ENCODE assay signal across 14 cellular contexts in genomic region chr3:6282920-6283319, GRCh38.
DNase-seq lines count a peak whose midpoint lies in the region; ATAC-seq and TF ChIP-seq lines count a peak whose summit lies in the region.
"Had no signal": no experiment of that assay in that cellular context is flagged by ENCODE, and none has a peak within 500 bp of the region (broad histone marks: within the 10 kb centered on the region; RNA-seq: fewer than 3 reads in every experiment).

No MANE protein-coding gene starts in this region.

- no peaks in the 10 kb centered on the region for H3K79me2 ChIP-seq in Karpas-422 (ENCODE audit: low read length)

- peak overlapping the region in 7 of 11 experiments; percentile 32 to 60 (median 52); a peak in 11 of 22 replicates for H3K27ac ChIP-seq in BLaER1 treated with 17β-estradiol and CSF1 and Interleukin-3, amounts not matched to agents 10 nM and 100 nM
- no peak overlapping the region for H3K27ac ChIP-seq in Karpas-422 (ENCODE audit: low read length)
- H3K27ac ChIP-seq: SJCRH30 had no signal

- peak overlapping the region; percentile 3 for H3K27ac Mint-ChIP-seq in activated B cell treated with CpG ODN at 0.5 μM for 24 hours
- no peak overlapping the region for H3K27ac Mint-ChIP-seq in activated CD4-positive, alpha-beta T cell treated with anti-CD3 and anti-CD28 coated beads for 36 hours

- peaks cover 0 to 28% (median 12%) of the 10 kb centered on the region in 10 experiments; a peak in 14 of 20 replicates for H3K4me1 ChIP-seq in BLaER1 treated with 17β-estradiol and CSF1 and Interleukin-3, amounts not matched to agents 10 nM and 100 nM
- no peaks in the 10 kb centered on the region for H3K4me1 ChIP-seq in Karpas-422 (ENCODE audit: low read length)
- H3K4me1 ChIP-seq: BE2C, SJCRH30 had no signal

- no peaks in the 10 kb centered on the region for H3K36me3 ChIP-seq in BLaER1 treated with 17β-estradiol and CSF1 and Interleukin-3, amounts not matched to agents 10 nM and 100 nM
- H3K36me3 ChIP-seq in Karpas-422 (ENCODE audit: insufficient read depth, low read length) = no peaks in the 10 kb centered on the region
- H3K36me3 ChIP-seq: BE2C, SJCRH30 had no signal

- H3K9ac ChIP-seq in BLaER1 treated with 17β-estradiol and CSF1 and Interleukin-3, amounts not matched to agents 10 nM and 100 nM = 0 out of 22 replicates have a peak overlapping the region, but pooled peaks of 1 of the 11 experiments have one; percentile 12
- H3K9ac ChIP-seq in Karpas-422 (ENCODE audit: low read length) = no peak overlapping the region

- H3K9me3 Mint-ChIP-seq in activated B cell treated with CpG ODN at 0.5 μM for 24 hours = no peaks in the 10 kb centered on the region
- H3K9me3 Mint-ChIP-seq in activated CD4-positive, alpha-beta T cell treated with anti-CD3 and anti-CD28 coated beads for 36 hours (ENCODE audit: low read depth) = no peaks in the 10 kb centered on the region

- no peaks in the 10 kb centered on the region for H3K27me3 Mint-ChIP-seq in activated B cell treated with CpG ODN at 0.5 μM for 24 hours
- H3K27me3 Mint-ChIP-seq in activated CD4-positive, alpha-beta T cell treated with anti-CD3 and anti-CD28 coated beads for 36 hours = no peaks in the 10 kb centered on the region

- no peak overlapping the region for H3K4me3 ChIP-seq in BLaER1 treated with 17β-estradiol and CSF1 and Interleukin-3, amounts not matched to agents 10 nM and 100 nM
- H3K4me3 ChIP-seq in Karpas-422 (ENCODE audit: low read length) = no peak overlapping the region
- H3K4me3 ChIP-seq: SJCRH30 had no signal

- no peaks in the 10 kb centered on the region for H3K9me2 ChIP-seq in Karpas-422 (replicated peaks; ENCODE audit: insufficient read depth, low read length)

- no peak for ATAC-seq in activated B cell treated with CpG ODN at 0.5 μM for 24 hours (ENCODE audit: low read depth)
- peak; percentile 53 for ATAC-seq in sciatic nerve
- no peak for ATAC-seq in GM18873 (IDR thresholded peaks at IDR 0.05; ENCODE audit: low FRiP score, unreplicated experiment)
- no peak for ATAC-seq in activated CD4-positive, alpha-beta T cell treated with anti-CD3 and anti-CD28 coated beads for 36 hours

- H3K4me2 ChIP-seq in BLaER1 treated with 17β-estradiol and CSF1 and Interleukin-3, amounts not matched to agents 10 nM and 100 nM = peak overlapping the region in 9 of 11 experiments; percentile 1 to 63 (median 32); a peak in 15 of 22 replicates
- no peak overlapping the region for H3K4me2 ChIP-seq in Karpas-422 (ENCODE audit: low read depth, low read length, poor library complexity, severe bottlenecking)

- DNase-seq in KG1 (lab: John Stamatoyannopoulos, UW) (peak; percentile 33), activated B cell treated with CpG ODN at 0.5 μM for 24 hours (no peak), sciatic nerve (ENCODE audit: low spot score) (no peak), NCI-H526 (lab: John Stamatoyannopoulos, UW) (no peak), Karpas-422 (no peak)
- no peak for DNase-seq in activated CD4-positive, alpha-beta T cell treated with anti-CD3 and anti-CD28 coated beads for 36 hours
- DNase-seq: BE2C, DMS53, NCI-H1105, NCI-H187, NCI-H774, SJCRH30 had no signal

- H3K27me3 ChIP-seq in BLaER1 treated with 17β-estradiol and CSF1 and Interleukin-3, amounts not matched to agents 10 nM and 100 nM = no peaks in the 10 kb centered on the region
- H3K27me3 ChIP-seq in Karpas-422 (ENCODE audit: low read length) = no peaks in the 10 kb centered on the region
- H3K27me3 ChIP-seq: BE2C, SJCRH30 had no signal

- intact Hi-C loops in activated B cell treated with CpG ODN at 0.5 μM for 24 hours (cut with micrococcal nuclease) (no loop called here), sciatic nerve (cut with DNase I) (no loop called here)
- intact Hi-C loops in activated CD4-positive, alpha-beta T cell treated with anti-CD3 and anti-CD28 coated beads for 36 hours (cut with DNase I, micrococcal nuclease) = no loop called here

- peaks cover 35% of the 10 kb centered on the region for H3K4me1 Mint-ChIP-seq in activated B cell treated with CpG ODN at 0.5 μM for 24 hours
- no peaks in the 10 kb centered on the region for H3K4me1 Mint-ChIP-seq in activated CD4-positive, alpha-beta T cell treated with anti-CD3 and anti-CD28 coated beads for 36 hours

- no peak overlapping the region for H2AFZ ChIP-seq in Karpas-422 (ENCODE audit: low read length)

- CTCF ChIA-PET in activated B cell treated with CpG ODN at 0.5 μM for 24 hours (lab: Charles Lee) = no interaction called here
- CTCF ChIA-PET in activated CD4-positive, alpha-beta T cell treated with anti-CD3 and anti-CD28 coated beads for 36 hours (lab: Charles Lee) = no interaction called here

- POLR2A ChIA-PET in activated B cell treated with CpG ODN at 0.5 μM for 24 hours (lab: Charles Lee) = no interaction called here
- POLR2A ChIA-PET in activated CD4-positive, alpha-beta T cell treated with anti-CD3 and anti-CD28 coated beads for 36 hours (lab: Charles Lee) = no interaction called here

- TF ChIP-seq CTCF in activated B cell treated with CpG ODN at 0.5 μM for 24 hours (IDR thresholded peaks at IDR 0.05) = no peak

- no peaks in the 10 kb centered on the region for H3K9me3 ChIP-seq in BLaER1 treated with 17β-estradiol and CSF1 and Interleukin-3, amounts not matched to agents 10 nM and 100 nM (replicated peaks in 1 of 11)
- H3K9me3 ChIP-seq in Karpas-422 (ENCODE audit: low read length) = 0 out of 2 replicates have a peak, but pooled peaks cover 3% of the 10 kb centered on the region
- H3K9me3 ChIP-seq: BE2C, SJCRH30 had no signal

- H3K36me3 Mint-ChIP-seq in activated B cell treated with CpG ODN at 0.5 μM for 24 hours (ENCODE audit: low read depth) = no peaks in the 10 kb centered on the region
- H3K36me3 Mint-ChIP-seq in activated CD4-positive, alpha-beta T cell treated with anti-CD3 and anti-CD28 coated beads for 36 hours (ENCODE audit: low read depth) = no peaks in the 10 kb centered on the region

- peak overlapping the region; percentile 36 for H3K4me3 Mint-ChIP-seq in activated B cell treated with CpG ODN at 0.5 μM for 24 hours
- no peak overlapping the region for H3K4me3 Mint-ChIP-seq in activated CD4-positive, alpha-beta T cell treated with anti-CD3 and anti-CD28 coated beads for 36 hours

- no peaks in the 10 kb centered on the region for H4K20me1 ChIP-seq in BLaER1 treated with 17β-estradiol and CSF1 and Interleukin-3, amounts not matched to agents 10 nM and 100 nM
- no peaks in the 10 kb centered on the region for H4K20me1 ChIP-seq in Karpas-422 (ENCODE audit: insufficient read depth, low read depth, low read length)
